ENCODE assay signal across 1 cellular context in genomic region chr9:114484215-114484853, GRCh38.
TF ChIP-seq lines count a peak whose summit lies in the region.

No MANE protein-coding gene starts in this region.

TF ChIP-seq in HCT116, 20 proteins besides CTCF, POLR2A, EP300 and RAD21 (continued from another document):
- TF ChIP-seq ZBTB33 (IDR thresholded peaks at IDR 0.05; ENCODE audit: extremely low read depth, insufficient replicate concordance, low read length) = no peak
- no peak for TF ChIP-seq EZH2 (IDR thresholded peaks at IDR 0.05)
- no peak for TF ChIP-seq POLR2AphosphoS5 (IDR thresholded peaks at IDR 0.05; ENCODE audit: low read depth, low read length)
- TF ChIP-seq JUND (IDR thresholded peaks at IDR 0.05) = no peak
- TF ChIP-seq TCF7L2 (IDR thresholded peaks at IDR 0.05; ENCODE audit: borderline replicate concordance, extremely low read depth, insufficient read depth, insufficient read length) = no peak
- TF ChIP-seq SP1 (IDR thresholded peaks at IDR 0.05; ENCODE audit: low read depth) = no peak
- TF ChIP-seq ATF3 (IDR thresholded peaks at IDR 0.05) = no peak
- TF ChIP-seq SRF (IDR thresholded peaks at IDR 0.05; ENCODE audit: low read depth) = no peak
- TF ChIP-seq CBX3 (IDR thresholded peaks at IDR 0.05; ENCODE audit: low read depth) = no peak
- TF ChIP-seq ZFX (IDR thresholded peaks at IDR 0.05) = no peak
